Comparison of ENCODE assay signal across 9 cellular contexts in genomic region chr10:100265821-100266485, GRCh38. TPM values are rescaled to one million over a fixed set of nuclear protein-coding genes. Genes with fewer than 3 reads are reported as not detected.
DNase-seq lines count a peak whose midpoint lies in the region; FAIRE-seq and TF ChIP-seq lines count a peak whose summit lies in the region.
"Had no signal": no experiment of that assay in that cellular context is flagged by ENCODE, and none has a peak within 500 bp of the region (broad histone marks: within the 10 kb centered on the region; RNA-seq: fewer than 3 reads in every experiment).

No MANE protein-coding gene starts in this region.

- peaks cover 25% of the 10 kb centered on the region for H3K4me1 ChIP-seq in CD8-positive, alpha-beta memory T cell (ENCODE audit: insufficient read depth, low read length)
- H3K4me1 ChIP-seq in Karpas-422 (ENCODE audit: low read length) (peaks cover 19% of the 10 kb centered on the region), breast epithelium (no peaks in the 10 kb centered on the region), neutrophil (ENCODE audit: control insufficient read depth in 1 of 2, insufficient read depth in 1 of 2, low read depth in 1 of 2, low read length in 1 of 2) (peaks cover 22% of the 10 kb centered on the region in 2 experiments), ascending aorta (peaks cover 4 to 11% of the 10 kb centered on the region in 2 donors)

- H3K4me3 ChIP-seq in CD8-positive, alpha-beta memory T cell (ENCODE audit: low read length): no peak overlapping the region
- H3K4me3 ChIP-seq in Karpas-422 (ENCODE audit: low read length): peak overlapping the region; percentile 95
- peak overlapping the region in 2 of 3 donors; percentile 89 to 96 for H3K4me3 ChIP-seq in breast epithelium
- peak overlapping the region; percentile 86 to 100 for H3K4me3 ChIP-seq in neutrophil (ENCODE audit: low read depth in 1 of 2, low read length in 1 of 2)
- H3K4me3 ChIP-seq in ascending aorta: peak overlapping the region in 1 of 2 donors; percentile 89

- H3K4me2 ChIP-seq in Karpas-422 (ENCODE audit: low read depth, low read length, poor library complexity, severe bottlenecking): peak overlapping the region; percentile 81

- H3K79me2 ChIP-seq in Karpas-422 (ENCODE audit: low read length): peaks cover 67% of the 10 kb centered on the region

- H3K36me3 ChIP-seq in CD8-positive, alpha-beta memory T cell (ENCODE audit: insufficient read depth, low read length): peaks cover 7% of the 10 kb centered on the region
- H3K36me3 ChIP-seq in Karpas-422 (ENCODE audit: insufficient read depth, low read length) (peaks cover 13% of the 10 kb centered on the region; the same call in 1 of the 2 replicates), breast epithelium (no peaks in the 10 kb centered on the region), neutrophil (peaks cover under 1% of the 10 kb centered on the region), ascending aorta (peaks cover 0 to 6% of the 10 kb centered on the region in 2 donors)

- H3K9ac ChIP-seq in Karpas-422 (ENCODE audit: low read length): peak overlapping the region; percentile 93

- 0 out of 2 replicates have a peak, but pooled peaks cover 5% of the 10 kb centered on the region for H4K20me1 ChIP-seq in Karpas-422 (ENCODE audit: insufficient read depth, low read depth, low read length)

- H3K4me3 Mint-ChIP-seq in CD8-positive, alpha-beta memory T cell: peak overlapping the region; percentile 53 to 100 (median 99)

- H2AFZ ChIP-seq in Karpas-422 (ENCODE audit: low read length): no peak overlapping the region

- FAIRE-seq in GM12892 (lab: Jason Lieb, UNC): no peak

- POLR2A ChIA-PET in CD8-positive, alpha-beta memory T cell (lab: Charles Lee): interaction anchor here (0.7 kb wide), 1 partner anchor 261 kb away, joined by 4 read pairs; no protein-coding TSS in a partner anchor

- CTCF ChIA-PET in CD8-positive, alpha-beta memory T cell (lab: Charles Lee): no interaction called here

- peaks cover 34 to 54% (median 48%) of the 10 kb centered on the region in 3 donors for H3K4me1 Mint-ChIP-seq in CD8-positive, alpha-beta memory T cell

- intact Hi-C loops in breast epithelium (cut with DNase I; ENCODE audit: low total_unique reads) (no loop called here), ascending aorta (cut with DNase I) (no loop called here)

- H3K27ac Mint-ChIP-seq in CD8-positive, alpha-beta memory T cell: peak overlapping the region in 5 of 8 donors; percentile 3 to 86 (median 77)

- H3K27me3 ChIP-seq in CD8-positive, alpha-beta memory T cell (ENCODE audit: insufficient read depth, low read length, poor library complexity, severe bottlenecking): no peaks in the 10 kb centered on the region
- H3K27me3 ChIP-seq in Karpas-422 (ENCODE audit: low read length) (no peaks in the 10 kb centered on the region), breast epithelium (no peaks in the 10 kb centered on the region), neutrophil (no peaks in the 10 kb centered on the region), ascending aorta (no peaks in the 10 kb centered on the region)

- H3K27me3 Mint-ChIP-seq in CD8-positive, alpha-beta memory T cell: no peaks in the 10 kb centered on the region

- TF ChIP-seq CTCF in breast epithelium (IDR thresholded peaks at IDR 0.05) (no peak), neutrophil (IDR thresholded peaks at IDR 0.05) (no peak), ascending aorta (IDR thresholded peaks at IDR 0.05) (no peak)

- no peak overlapping the region for H3K27ac ChIP-seq in CD8-positive, alpha-beta memory T cell (ENCODE audit: low read depth, low read length)
- H3K27ac ChIP-seq in Karpas-422 (ENCODE audit: low read length): no peak overlapping the region
- H3K27ac ChIP-seq in breast epithelium: no peak overlapping the region
- H3K27ac ChIP-seq in neutrophil: peak overlapping the region; percentile 90
- H3K27ac ChIP-seq in ascending aorta: no peak overlapping the region

- H3K36me3 Mint-ChIP-seq in CD8-positive, alpha-beta memory T cell: peaks cover 0 to 26% (median 4%) of the 10 kb centered on the region in 3 donors

- no peaks in the 10 kb centered on the region for H3K9me3 ChIP-seq in CD8-positive, alpha-beta memory T cell (ENCODE audit: low read length)
- H3K9me3 ChIP-seq in Karpas-422 (ENCODE audit: low read length): no peaks in the 10 kb centered on the region
- H3K9me3 ChIP-seq in breast epithelium: no peaks in the 10 kb centered on the region
- no peaks in the 10 kb centered on the region for H3K9me3 ChIP-seq in neutrophil
- no peaks in the 10 kb centered on the region for H3K9me3 ChIP-seq in ascending aorta

- no peaks in the 10 kb centered on the region for H3K9me2 ChIP-seq in Karpas-422 (replicated peaks; ENCODE audit: insufficient read depth, low read length)

- DNase-seq in CD8-positive, alpha-beta memory T cell: no peak
- DNase-seq in Karpas-422 (no peak), breast epithelium (ENCODE audit: low spot score in 2 of 2) (no peak), NCI-H748 (lab: John Stamatoyannopoulos, UW; ENCODE audit: unreplicated experiment) (no peak), GM12892 (ENCODE audit: insufficient read length) (no peak), COLO829 (ENCODE audit: low spot score) (no peak), ascending aorta (ENCODE audit: low spot score in 2 of 2) (no peak)
- DNase-seq: mesendoderm had no signal

- no peaks in the 10 kb centered on the region for H3K9me3 Mint-ChIP-seq in CD8-positive, alpha-beta memory T cell

- TF ChIP-seq POLR2A in breast epithelium (IDR thresholded peaks at IDR 0.05) (no peak), GM12892 (IDR thresholded peaks at IDR 0.05; ENCODE audit: low read depth, low read length) (no peak)

RNA-seq across cellular contexts. Expression of gene CWF19L1, which starts 1.5 kb away (rescaled TPM):
- total RNA-seq in CD8-positive, alpha-beta memory T cell: 10 to 100 TPM; 45.7 to 48.5 TPM
- polyA plus RNA-seq in CD8-positive, alpha-beta memory T cell: 29.9 TPM
- total RNA-seq in Karpas-422 (2014; rRNA removed; shearing (Covaris generic); ENCODE audit: low replicate concordance): 40.8 and 47.2 TPM in 2 replicates
- total RNA-seq in breast epithelium (10 to 100 TPM; 22.6 to 31.2 (median 25.2) TPM), ascending aorta (14.3 TPM)
- polyA plus RNA-seq in GM12892 (2012; ENCODE audit: missing spikeins): 24.7 TPM

RNA-seq across cellular contexts. Expression of gene BLOC1S2, which starts 20.5 kb away (rescaled TPM):
- 10 to 100 TPM; 69.7 to 73.2 TPM for total RNA-seq in CD8-positive, alpha-beta memory T cell
- polyA plus RNA-seq in CD8-positive, alpha-beta memory T cell: 74.6 TPM
- 65.1 and 121 TPM in 2 replicates for total RNA-seq in Karpas-422 (2014; rRNA removed; shearing (Covaris generic); ENCODE audit: low replicate concordance)
- total RNA-seq in breast epithelium (10 to 100 TPM; 25.9 to 28.0 (median 26.5) TPM), ascending aorta (21.4 TPM)
- polyA plus RNA-seq in GM12892 (2012; ENCODE audit: missing spikeins): 66.6 TPM

RNA-seq across cellular contexts. Expression of gene CHUK, which starts 36.6 kb away (rescaled TPM):
- 10 to 100 TPM; 41.1 to 41.4 TPM for total RNA-seq in CD8-positive, alpha-beta memory T cell
- 17.4 TPM for polyA plus RNA-seq in CD8-positive, alpha-beta memory T cell
- 27.8 and 37.3 TPM in 2 replicates for total RNA-seq in Karpas-422 (2014; rRNA removed; shearing (Covaris generic); ENCODE audit: low replicate concordance)
- total RNA-seq in breast epithelium (10 to 100 TPM; 19.7 to 26.6 (median 23.7) TPM), ascending aorta (54.6 TPM)
- 13.8 TPM for polyA plus RNA-seq in GM12892 (2012; ENCODE audit: missing spikeins)
